Comparison of ENCODE assay signal across 30 cellular contexts in genomic region chr2:167544602-167545001, GRCh38.
"Had no signal": no experiment of that assay in that cellular context is flagged by ENCODE, and none has a peak within 500 bp of the region (broad histone marks: within the 10 kb centered on the region; RNA-seq: fewer than 3 reads in every experiment).

No MANE protein-coding gene starts in this region.

- DNase-seq: activated CD4-positive, alpha-beta T cell treated with anti-CD3 and anti-CD28 coated beads, Interleukin-2, amount 10 ng/mL, durations not matched to agents 24 days and 14 days; activated CD4-positive, alpha-beta T cell treated with anti-CD3 and anti-CD28 coated beads, Interleukin-2, amount 50 U/mL, for 4 hours; activated CD8-positive, alpha-beta T cell treated with anti-CD3 and anti-CD28 coated beads for 36 hours; activated effector memory CD4-positive, alpha-beta T cell treated with anti-CD3 and anti-CD28 coated beads, Interleukin-2, amount 50 U/mL, for 16 hours; activated naive CD4-positive, alpha-beta T cell; activated T-cell treated with anti-CD3 and anti-CD28 coated beads, Interleukin-2, amount 50 U/mL, for 1 hour; activated T-cell treated with anti-CD3 and anti-CD28 coated beads, Interleukin-2, amount 50 U/mL, for 72 hours; adrenal gland; body of pancreas; NCI-H1105 treated with DMSO at 0.1 percent for 48 hours; NCI-H1436; NCI-H1694; NCI-H1930; NCI-H2081 treated with DMSO at 0.1 percent for 48 hours; NCI-H345; NCI-H524 treated with DMSO at 0.1 percent for 48 hours; SIG-M5; SW 1271; T-helper 1 cell; T-helper 2 cell; T-helper 9 cell; WERI-Rb-1 had no signal

- ATAC-seq: activated CD8-positive, alpha-beta T cell treated with anti-CD3 and anti-CD28 coated beads for 36 hours; activated naive CD4-positive, alpha-beta T cell treated with anti-CD3 and anti-CD28 coated beads, Interleukin-2, amount 50 U/mL, for 72 hours; activated T-cell treated with anti-CD3 and anti-CD28 coated beads, Interleukin-2, amount 50 U/mL, for 72 hours; activated T-helper 17 cell treated with anti-CD3 and anti-CD28 coated beads, Interleukin-2, amount 50 U/mL, for 72 hours; body of pancreas; Panc1; Right ventricle myocardium inferior; SK-N-SH treated with all-trans-retinoic acid at 6 μM for 48 hours had no signal

- H3K9me3 ChIP-seq: adrenal gland, body of pancreas, breast epithelium had no signal

- H3K27me3 ChIP-seq: adrenal gland, body of pancreas, breast epithelium had no signal

- H3K4me1 Mint-ChIP-seq: activated CD4-positive, alpha-beta T cell treated with anti-CD3 and anti-CD28 coated beads, Interleukin-2, amount 10 ng/mL, durations not matched to agents 24 days and 14 days; activated T-helper 17 cell treated with anti-CD3 and anti-CD28 coated beads, Interleukin-2, amount 50 U/mL, for 72 hours had no signal

- H3K4me3 ChIP-seq: adrenal gland, body of pancreas, breast epithelium had no signal

- H3K36me3 Mint-ChIP-seq: activated naive CD4-positive, alpha-beta T cell treated with anti-CD3 and anti-CD28 coated beads, Interleukin-2, amount 50 U/mL, for 72 hours had no signal

- H3K27ac ChIP-seq: adrenal gland, body of pancreas, breast epithelium, RWPE1, WERI-Rb-1 had no signal

- H3K9me3 Mint-ChIP-seq: activated CD4-positive, alpha-beta T cell treated with anti-CD3 and anti-CD28 coated beads, Interleukin-2, amount 10 ng/mL, durations not matched to agents 24 days and 14 days; activated CD8-positive, alpha-beta T cell treated with anti-CD3 and anti-CD28 coated beads for 36 hours; activated naive CD4-positive, alpha-beta T cell treated with anti-CD3 and anti-CD28 coated beads, Interleukin-2, amount 50 U/mL, for 72 hours; activated T-cell treated with anti-CD3 and anti-CD28 coated beads, Interleukin-2, amount 50 U/mL, for 72 hours; activated T-helper 17 cell treated with anti-CD3 and anti-CD28 coated beads, Interleukin-2, amount 50 U/mL, for 72 hours had no signal

- H3K4me1 ChIP-seq: adrenal gland, body of pancreas, breast epithelium had no signal

- H3K36me3 ChIP-seq: adrenal gland, breast epithelium, WERI-Rb-1 had no signal

- H3K27me3 Mint-ChIP-seq: activated CD4-positive, alpha-beta T cell treated with anti-CD3 and anti-CD28 coated beads, Interleukin-2, amount 10 ng/mL, durations not matched to agents 24 days and 14 days; activated CD8-positive, alpha-beta T cell treated with anti-CD3 and anti-CD28 coated beads for 36 hours; activated T-helper 17 cell treated with anti-CD3 and anti-CD28 coated beads, Interleukin-2, amount 50 U/mL, for 72 hours had no signal

- H3K27ac Mint-ChIP-seq: activated CD4-positive, alpha-beta T cell treated with anti-CD3 and anti-CD28 coated beads, Interleukin-2, amount 10 ng/mL, durations not matched to agents 24 days and 14 days; activated CD8-positive, alpha-beta T cell treated with anti-CD3 and anti-CD28 coated beads for 36 hours; activated naive CD4-positive, alpha-beta T cell treated with anti-CD3 and anti-CD28 coated beads, Interleukin-2, amount 50 U/mL, for 72 hours; activated T-cell treated with anti-CD3 and anti-CD28 coated beads, Interleukin-2, amount 50 U/mL, for 72 hours; activated T-helper 17 cell treated with anti-CD3 and anti-CD28 coated beads, Interleukin-2, amount 50 U/mL, for 72 hours had no signal

- FAIRE-seq: astrocyte had no signal

- H3K4me3 Mint-ChIP-seq: activated CD4-positive, alpha-beta T cell treated with anti-CD3 and anti-CD28 coated beads, Interleukin-2, amount 10 ng/mL, durations not matched to agents 24 days and 14 days; activated CD8-positive, alpha-beta T cell treated with anti-CD3 and anti-CD28 coated beads for 36 hours; activated T-cell treated with anti-CD3 and anti-CD28 coated beads, Interleukin-2, amount 50 U/mL, for 72 hours; activated T-helper 17 cell treated with anti-CD3 and anti-CD28 coated beads, Interleukin-2, amount 50 U/mL, for 72 hours had no signal
